In the genomic region with DNA sequence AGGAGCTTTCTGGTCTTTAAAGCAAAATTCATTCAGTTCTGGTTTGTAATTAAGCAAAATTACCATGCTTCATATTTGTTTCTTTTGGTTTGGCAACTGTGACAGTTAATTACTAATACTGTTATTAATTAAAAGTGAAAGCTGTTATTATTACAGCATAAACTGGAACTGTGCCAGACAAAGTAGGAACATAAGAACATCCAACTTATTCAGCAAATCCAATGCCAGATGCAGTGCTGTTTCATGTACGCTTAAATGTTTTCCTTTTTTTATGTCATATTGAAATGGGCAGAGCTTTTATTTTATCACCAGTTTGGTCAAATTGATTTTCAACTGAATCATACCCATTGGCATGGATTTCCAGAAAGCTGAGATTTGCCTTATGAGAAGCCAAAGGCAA, we compare ENCODE assay signal across 17 cellular contexts.
DNase-seq lines count a peak whose midpoint lies in the region; ATAC-seq and TF ChIP-seq lines count a peak whose summit lies in the region.
"Had no signal": no experiment of that assay in that cellular context is flagged by ENCODE, and none has a peak within 500 bp of the region (broad histone marks: within the 10 kb centered on the region; RNA-seq: fewer than 3 reads in every experiment).

No MANE protein-coding gene starts in this region.

- intact Hi-C loops in Right ventricle myocardium superior (cut with DNase I): no loop called here
- intact Hi-C loops in left ventricle myocardium superior (cut with micrococcal nuclease): no loop called here

- no peak overlapping the region for H3K4me3 Mint-ChIP-seq in nephron

- no peaks in the 10 kb centered on the region for H3K27me3 Mint-ChIP-seq in nephron (ENCODE audit: low read depth)

- H3K9me3 Mint-ChIP-seq in nephron: peaks cover 10% of the 10 kb centered on the region

- peak; percentile 56 for ATAC-seq in Right ventricle myocardium superior (ENCODE audit: poor library complexity)
- no peak for ATAC-seq in left ventricle myocardium superior
- ATAC-seq: Panc1 had no signal

- H3K27ac Mint-ChIP-seq in nephron: peak overlapping the region; percentile 17 to 77 (median 71)

- DNase-seq in Right ventricle myocardium superior (no peak), left ventricle myocardium superior (no peak), dermis blood vessel endothelial cell (peak; percentile 48), NCI-H1436 treated with DMSO at 0.1 percent for 48 hours (lab: John Stamatoyannopoulos, UW) (no peak), kidney glomerular epithelial cell (lab: John Stamatoyannopoulos, UW) (no peak)
- no peak for DNase-seq in activated CD4-positive, alpha-beta T cell treated with anti-CD3 and anti-CD28 coated beads for 48 hours
- DNase-seq: 8988T; H7; MG63; NCI-H1417; NCI-H187; NCI-H2227 treated with DMSO at 0.1 percent for 48 hours; NCI-H524; NCI-H774; NK-92 treated with Interleukin-12 subunit alpha and Interleukin-12 subunit beta, amount 100 ng/mL, for 24 hours had no signal

- H3K4me1 Mint-ChIP-seq in nephron: peaks cover 33% of the 10 kb centered on the region

- TF ChIP-seq CTCF in nephron (IDR thresholded peaks at IDR 0.05; ENCODE audit: unreplicated experiment in 3 of 3): no peak

- no peaks in the 10 kb centered on the region for H3K36me3 Mint-ChIP-seq in nephron (ENCODE audit: low read depth)
